Comparison of ENCODE assay signal across 1 cellular context in genomic region chr1:209246660-209247059, GRCh38.
TF ChIP-seq lines count a peak whose summit lies in the region.

No MANE protein-coding gene starts in this region.

TF ChIP-seq in A549, 52 proteins besides CTCF, POLR2A, EP300 and RAD21 (continued from another document):
- TF ChIP-seq NFE2L2 (conservative IDR thresholded peaks at IDR 0.05; ENCODE audit: low read length): no peak
- no peak for TF ChIP-seq PBX3 (IDR thresholded peaks at IDR 0.05)
- TF ChIP-seq GATA3 (IDR thresholded peaks at IDR 0.05; ENCODE audit: borderline replicate concordance): no peak
- 0 out of 2 replicates have a peak, but pooled peaks have one; percentile 22 for TF ChIP-seq FOSL2 (IDR thresholded peaks at IDR 0.05)
- TF ChIP-seq FOSL2 (CRISPR knock-in tag; IDR thresholded peaks at IDR 0.05): peak; percentile 45; the same call in 1 of the 2 replicates
- TF ChIP-seq SREBF2 (IDR thresholded peaks at IDR 0.05): no peak
- TF ChIP-seq HMGXB4 (CRISPR knock-in tag; IDR thresholded peaks at IDR 0.05; ENCODE audit: borderline replicate concordance): no peak
- no peak for TF ChIP-seq RARB (CRISPR knock-in tag; IDR thresholded peaks at IDR 0.05)
